8 cellular contexts compared by ENCODE assay signal in genomic region chr9:95726756-95727155, GRCh38.
A peak's percentile ranks its signal among the peaks of the same experiment; 100 is the strongest.
DNase-seq lines count a peak whose midpoint lies in the region; ATAC-seq and TF ChIP-seq lines count a peak whose summit lies in the region.

No MANE protein-coding gene starts in this region.

- peak; percentile 74 for TF ChIP-seq CTCF in retinal pigment epithelial cell (conservative IDR thresholded peaks at IDR 0.05; ENCODE audit: low read depth, low read length)

- no peaks in the 10 kb centered on the region for H3K4me1 ChIP-seq in Karpas-422 (ENCODE audit: low read length)

- H3K9ac ChIP-seq in Karpas-422 (ENCODE audit: low read length), result no peak overlapping the region

- H2AFZ ChIP-seq in Karpas-422 (ENCODE audit: low read length), result no peak overlapping the region

- H3K9me3 ChIP-seq in Karpas-422 (ENCODE audit: low read length), result no peaks in the 10 kb centered on the region

- no peak overlapping the region for H3K4me2 ChIP-seq in Karpas-422 (ENCODE audit: low read depth, low read length, poor library complexity, severe bottlenecking)

- no peaks in the 10 kb centered on the region for H3K9me2 ChIP-seq in Karpas-422 (replicated peaks; ENCODE audit: insufficient read depth, low read length)

- DNase-seq in Daoy (ENCODE audit: low read depth) (peak; percentile 43), Karpas-422 (peak; percentile 78), germinal center (ENCODE audit: low spot score) (peak; percentile 42), retinal pigment epithelial cell (ENCODE audit: low read depth) (no peak), left colon (no peak)

- intact Hi-C loops in left colon (cut with DNase I, micrococcal nuclease), result loop anchor here in 1 of 2 donors (10.0 kb wide), 2 partner anchors 288 to 498 kb away; no protein-coding TSS in a partner anchor

- H3K4me3 ChIP-seq in Karpas-422 (ENCODE audit: low read length) (no peak overlapping the region), retinal pigment epithelial cell (ENCODE audit: low read length) (no peak overlapping the region)

- no peaks in the 10 kb centered on the region for H3K36me3 ChIP-seq in Karpas-422 (ENCODE audit: insufficient read depth, low read length)

- H3K27ac ChIP-seq in Karpas-422 (ENCODE audit: low read length), result no peak overlapping the region

- H3K27me3 ChIP-seq in Karpas-422 (ENCODE audit: low read length), result no peaks in the 10 kb centered on the region

- peak; percentile 84 for ATAC-seq in SK-N-SH treated with all-trans-retinoic acid at 6 μM for 48 hours
- no peak for ATAC-seq in left colon
- ATAC-seq in GM19463 (IDR thresholded peaks at IDR 0.05; ENCODE audit: unreplicated experiment), result no peak
- no peak for ATAC-seq in HG03196 (IDR thresholded peaks at IDR 0.05; ENCODE audit: unreplicated experiment)

- no peaks in the 10 kb centered on the region for H3K79me2 ChIP-seq in Karpas-422 (ENCODE audit: low read length)

- no peaks in the 10 kb centered on the region for H4K20me1 ChIP-seq in Karpas-422 (ENCODE audit: insufficient read depth, low read depth, low read length)

TF ChIP-seq in SK-N-SH treated with all-trans-retinoic acid at 6 μM for 48 hours, 23 proteins besides CTCF, POLR2A, EP300 and RAD21:
- TF ChIP-seq ZC3H10 (CRISPR knock-in tag; IDR thresholded peaks at IDR 0.05) (no peak), ZFP3 (CRISPR knock-in tag; IDR thresholded peaks at IDR 0.05) (no peak)

Comparison
In these comparisons a context has a peak if more than half of its experiments do, and no peak if none do; other contexts are left out.
1. DNase-seq: peak in Daoy (single experiment), Karpas-422 (single experiment) and germinal center (single experiment); none in retinal pigment epithelial cell (single experiment) and left colon (0 of 2).